ENCODE assay signal across 1 cellular context in the genomic region with DNA sequence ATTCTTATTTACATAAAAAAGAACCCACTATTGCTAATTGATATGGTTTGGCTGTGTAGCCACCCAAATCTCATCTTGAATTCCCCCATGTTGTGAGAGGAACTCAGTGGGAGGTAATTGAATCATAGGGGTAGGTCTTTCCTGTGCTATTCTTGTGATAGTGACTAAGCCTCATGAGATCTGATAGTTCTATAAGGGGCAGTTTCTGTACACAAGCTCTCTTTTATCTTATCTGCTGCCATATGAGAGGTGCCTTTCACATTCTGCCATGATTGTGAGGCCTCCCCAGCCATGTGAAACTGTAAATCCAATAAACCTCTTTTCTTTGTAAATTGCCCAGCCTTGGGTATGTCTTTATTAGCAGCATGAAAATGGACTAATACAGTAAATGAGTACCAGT.
TF ChIP-seq lines count a peak whose summit lies in the region.

No MANE protein-coding gene starts in this region.

TF ChIP-seq in SK-N-SH, 30 proteins besides CTCF, POLR2A, EP300 and RAD21 (continued from another document):
- TF ChIP-seq, protein P1, sequence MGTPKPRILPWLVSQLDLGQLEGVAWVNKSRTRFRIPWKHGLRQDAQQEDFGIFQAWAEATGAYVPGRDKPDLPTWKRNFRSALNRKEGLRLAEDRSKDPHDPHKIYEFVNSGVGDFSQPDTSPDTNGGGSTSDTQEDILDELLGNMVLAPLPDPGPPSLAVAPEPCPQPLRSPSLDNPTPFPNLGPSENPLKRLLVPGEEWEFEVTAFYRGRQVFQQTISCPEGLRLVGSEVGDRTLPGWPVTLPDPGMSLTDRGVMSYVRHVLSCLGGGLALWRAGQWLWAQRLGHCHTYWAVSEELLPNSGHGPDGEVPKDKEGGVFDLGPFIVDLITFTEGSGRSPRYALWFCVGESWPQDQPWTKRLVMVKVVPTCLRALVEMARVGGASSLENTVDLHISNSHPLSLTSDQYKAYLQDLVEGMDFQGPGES (IDR thresholded peaks at IDR 0.05; ENCODE audit: low read depth, low read length): no peak
- TF ChIP-seq, protein P2, sequence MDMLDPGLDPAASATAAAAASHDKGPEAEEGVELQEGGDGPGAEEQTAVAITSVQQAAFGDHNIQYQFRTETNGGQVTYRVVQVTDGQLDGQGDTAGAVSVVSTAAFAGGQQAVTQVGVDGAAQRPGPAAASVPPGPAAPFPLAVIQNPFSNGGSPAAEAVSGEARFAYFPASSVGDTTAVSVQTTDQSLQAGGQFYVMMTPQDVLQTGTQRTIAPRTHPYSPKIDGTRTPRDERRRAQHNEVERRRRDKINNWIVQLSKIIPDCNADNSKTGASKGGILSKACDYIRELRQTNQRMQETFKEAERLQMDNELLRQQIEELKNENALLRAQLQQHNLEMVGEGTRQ (IDR thresholded peaks at IDR 0.05; ENCODE audit: borderline replicate concordance, low read depth, low read length): no peak
- no peak for TF ChIP-seq NFIC (IDR thresholded peaks at IDR 0.05; ENCODE audit: borderline replicate concordance)
- TF ChIP-seq POLR2AphosphoS5 (IDR thresholded peaks at IDR 0.05; ENCODE audit: low read depth, low read length): no peak
- TF ChIP-seq TAF1 (IDR thresholded peaks at IDR 0.05; ENCODE audit: borderline replicate concordance, low read depth, low read length): no peak
- no peak for TF ChIP-seq RCOR1 (IDR thresholded peaks at IDR 0.05; ENCODE audit: low read length)
- no peak for TF ChIP-seq CHD2 (IDR thresholded peaks at IDR 0.05; ENCODE audit: low read length, partially characterized antibody)
- TF ChIP-seq FOXM1 (IDR thresholded peaks at IDR 0.05; ENCODE audit: low read depth): no peak
- no peak for TF ChIP-seq SIN3A (IDR thresholded peaks at IDR 0.05; ENCODE audit: borderline replicate concordance, low read depth, low read length)
- no peak for TF ChIP-seq GATA2 (CRISPR knock-in tag; IDR thresholded peaks at IDR 0.05)
- TF ChIP-seq TEAD4 (IDR thresholded peaks at IDR 0.05; ENCODE audit: borderline replicate concordance, insufficient read depth): no peak
